In genomic region chr11:45900175-45900800, GRCh38 we compare ENCODE assay signal across 8 cellular contexts. TPM values are rescaled to one million over a fixed set of nuclear protein-coding genes. Genes with fewer than 3 reads are reported as not detected.
DNase-seq lines count a peak whose midpoint lies in the region; ATAC-seq and TF ChIP-seq lines count a peak whose summit lies in the region.
"Not testable (repeated sequence)": the region's sequence is repeated elsewhere in the genome, so short reads cannot be mapped to it uniquely, and the experiment has no call there.

No MANE protein-coding gene starts in this region.

- not testable (repeated sequence) for H3K27ac Mint-ChIP-seq in Calu3 (ENCODE audit: unreplicated experiment)

- H3K36me3 Mint-ChIP-seq in Calu3 (ENCODE audit: insufficient read depth, unreplicated experiment) = peaks cover 25% of the 10 kb centered on the region

- not testable (repeated sequence) for H3K27ac ChIP-seq in SJSA1; esophagus (ENCODE audit: low read depth in 2 of 2, low read length in 1 of 2)
- peak overlapping the region in 2 of 5 donors; percentile 85 to 94 for H3K27ac ChIP-seq in adrenal gland
- H3K27ac ChIP-seq in ovary = peak overlapping the region; percentile 13 to 64
- peak overlapping the region; percentile 32 to 90 (median 74) for H3K27ac ChIP-seq in tibial nerve

- TF ChIP-seq POLR2A in adrenal gland (IDR thresholded peaks at IDR 0.05) = peak in 1 of 2 donors; percentile 28
- TF ChIP-seq POLR2A in ovary (IDR thresholded peaks at IDR 0.05) = peak; percentile 0
- not testable (repeated sequence) for TF ChIP-seq POLR2A in tibial nerve (IDR thresholded peaks at IDR 0.05)

- not testable (repeated sequence) for BruUV-seq in Calu3 (replicated peaks; lab: Mats Ljungman, UMichigan)

- ATAC-seq in HG02759 (IDR thresholded peaks at IDR 0.05; ENCODE audit: unreplicated experiment) (peak; percentile 29), left colon (peak; percentile 3)

- intact Hi-C loops in Calu3 (cut with micrococcal nuclease; ENCODE audit: unreplicated experiment); adrenal gland (cut with DNase I); left colon (cut with DNase I, micrococcal nuclease): not testable (repeated sequence)
- intact Hi-C loops in ovary (cut with DNase I) = loop anchor here in 1 of 4 donors (1.0 kb wide), 1 partner anchor 53 kb away; the partner anchor contains the start of gene CRY2

- CTCF ChIA-PET in Calu3 (lab: Charles Lee) = not testable (repeated sequence)

- H3K9me3 Mint-ChIP-seq in Calu3 (ENCODE audit: low read depth, unreplicated experiment) = not testable (repeated sequence)

- peaks cover 57% of the 10 kb centered on the region for H3K27me3 ChIP-seq in SJSA1 (replicated peaks)
- H3K27me3 ChIP-seq in adrenal gland; esophagus (ENCODE audit: control insufficient read depth in 1 of 2, insufficient read depth in 2 of 2, low read length in 2 of 2); ovary; tibial nerve: not testable (repeated sequence)

- TF ChIP-seq EP300 in ovary (IDR thresholded peaks at IDR 0.05) = not testable (repeated sequence)
- peak in 1 of 2 donors; percentile 1 for TF ChIP-seq EP300 in tibial nerve (IDR thresholded peaks at IDR 0.05)

- not testable (repeated sequence) for H3K36me3 ChIP-seq in SJSA1; esophagus (ENCODE audit: control insufficient read depth in 2 of 2, insufficient read depth in 2 of 2, low read length in 1 of 2); ovary
- H3K36me3 ChIP-seq in adrenal gland (replicated peaks in 1 of 2) (peaks cover 0 to 29% of the 10 kb centered on the region in 2 donors), tibial nerve (peaks cover 0 to 34% (median 0%) of the 10 kb centered on the region in 3 donors)

- not testable (repeated sequence) for H3K9me3 ChIP-seq in SJSA1 (replicated peaks); adrenal gland (replicated peaks in 1 of 3); esophagus (ENCODE audit: control insufficient read depth in 2 of 2, insufficient read depth in 1 of 2, low read depth in 1 of 2, low read length in 1 of 2); ovary; tibial nerve

- H3K4me1 ChIP-seq in SJSA1 (replicated peaks) = peaks cover 18% of the 10 kb centered on the region
- peaks cover 13 to 22% of the 10 kb centered on the region in 2 donors for H3K4me1 ChIP-seq in adrenal gland (replicated peaks in 1 of 2)
- H3K4me1 ChIP-seq in esophagus (ENCODE audit: control insufficient read depth in 2 of 2, insufficient read depth in 2 of 2, low read length in 1 of 2); ovary (ENCODE audit: insufficient read depth): not testable (repeated sequence)
- peaks cover 0 to 48% (median 17%) of the 10 kb centered on the region in 4 donors for H3K4me1 ChIP-seq in tibial nerve

- 2 to 5% (median 3%) methylated on average over 11 to 34 of the region's 59 CpGs for WGBS in adrenal gland, 4 donors
- 4 to 5% methylated on average over 32 to 38 of the region's 59 CpGs for WGBS in esophagus, 2 donors
- WGBS in ovary, 3 donors = 1% methylated on average over 36 to 39 of the region's 59 CpGs
- 2 to 7% methylated on average over 14 to 25 of the region's 59 CpGs for WGBS in tibial nerve, 2 donors

- DNase-seq in Calu3; SJSA1 (ENCODE audit: low read depth in 1 of 2, low spot score in 2 of 2); adrenal gland; left colon; ovary; tibial nerve (ENCODE audit: low spot score in 2 of 2): not testable (repeated sequence)

- H3K4me3 ChIP-seq in SJSA1 (peak overlapping the region; percentile 45), adrenal gland (peak overlapping the region in 3 of 4 donors; percentile 40 to 91 (median 43)), esophagus (ENCODE audit: low read depth in 1 of 2, low read length in 2 of 2) (peak overlapping the region; percentile 43 to 53), ovary (peak overlapping the region; percentile 38), tibial nerve (peak overlapping the region; percentile 42 to 67 (median 57))

- TF ChIP-seq CTCF in Calu3 (IDR thresholded peaks at IDR 0.05; ENCODE audit: unreplicated experiment); adrenal gland (IDR thresholded peaks at IDR 0.05); ovary (IDR thresholded peaks at IDR 0.05); tibial nerve (IDR thresholded peaks at IDR 0.05): not testable (repeated sequence)

- peak overlapping the region; percentile 69 for H3K4me3 Mint-ChIP-seq in Calu3 (ENCODE audit: low read depth, unreplicated experiment)

- H3K4me1 Mint-ChIP-seq in Calu3 (ENCODE audit: low read depth, unreplicated experiment) = not testable (repeated sequence)

- H3K27me3 Mint-ChIP-seq in Calu3 (ENCODE audit: unreplicated experiment) = peaks cover 32% of the 10 kb centered on the region

RNA-seq across cellular contexts. Expression of gene FREY1, which starts 6.8 kb away (rescaled TPM):
- total RNA-seq in Calu3 (2022) = 0.99 and 2.1 TPM in 2 replicates
- 0.21 TPM in 1 of 2 replicates, not detected in the other for total RNA-seq in SJSA1 (2014; rRNA removed; shearing (Covaris generic))
- total RNA-seq in adrenal gland = under 1 TPM in 4 of 8 donors, not detected in 4; 0.35 to 0.94 (median 0.83) TPM
- under 1 TPM in 2 of 3 donors, not detected in 1; 0.30 to 0.56 TPM for polyA plus RNA-seq in adrenal gland
- under 1 TPM; 0.16 to 0.49 TPM for polyA plus RNA-seq in esophagus
- 1 to 10 TPM in 1 of 2 donors, under 1 TPM in 1; 0.61 to 1.3 TPM for total RNA-seq in left colon
- total RNA-seq in ovary = 1 to 10 TPM in 1 of 7 donors, under 1 TPM in 5, not detected in 1; 0.48 to 1.6 (median 0.67) TPM
- under 1 TPM in 1 of 2 donors, not detected in 1; 0.23 TPM for polyA plus RNA-seq in ovary
- 1 to 10 TPM in 2 of 4 donors, not detected in 2; 1.0 to 7.2 TPM for total RNA-seq in tibial nerve

RNA-seq across cellular contexts. Expression of gene MAPK8IP1, which starts 14.8 kb away (rescaled TPM):
- total RNA-seq in Calu3 (2022) = 4.1 and 4.9 TPM in 2 replicates
- total RNA-seq in SJSA1 (2014; rRNA removed; shearing (Covaris generic)) = 2.6 and 4.3 TPM in 2 replicates
- 10 to 100 TPM; 28.2 to 73.7 (median 32.6) TPM for total RNA-seq in adrenal gland
- 10 to 100 TPM; 14.5 to 39.5 (median 33.3) TPM for polyA plus RNA-seq in adrenal gland
- 1 to 10 TPM in 1 of 2 donors, under 1 TPM in 1; 0.77 to 1.3 TPM for polyA plus RNA-seq in esophagus
- total RNA-seq in left colon = 1 to 10 TPM; 1.7 to 4.0 TPM
- total RNA-seq in ovary = 10 to 100 TPM in 6 of 7 donors, 1 to 10 TPM in 1; 9.9 to 24.1 (median 15.2) TPM
- 1 to 10 TPM; 3.7 to 8.0 TPM for polyA plus RNA-seq in ovary
- 100 to 1,000 TPM; 165 to 298 (median 230) TPM for total RNA-seq in tibial nerve

RNA-seq across cellular contexts. Expression of gene PEX16, which starts 17.4 kb away (rescaled TPM):
- total RNA-seq in Calu3 (2022) = 32.9 and 34.5 TPM in 2 replicates
- total RNA-seq in SJSA1 (2014; rRNA removed; shearing (Covaris generic)) = 33.4 and 33.9 TPM in 2 replicates
- 10 to 100 TPM; 32.6 to 48.5 (median 40.7) TPM for total RNA-seq in adrenal gland
- polyA plus RNA-seq in adrenal gland = 10 to 100 TPM in 2 of 3 donors, 1 to 10 TPM in 1; 7.6 to 67.6 (median 52.8) TPM
- 10 to 100 TPM; 18.9 to 29.1 TPM for polyA plus RNA-seq in esophagus
- 10 to 100 TPM; 39.6 to 42.9 TPM for total RNA-seq in left colon
- 10 to 100 TPM; 18.7 to 31.7 (median 26.5) TPM for total RNA-seq in ovary
- polyA plus RNA-seq in ovary = 10 to 100 TPM in 1 of 2 donors, 1 to 10 TPM in 1; 2.9 to 30.0 TPM
- 10 to 100 TPM; 33.9 to 38.4 (median 36.5) TPM for total RNA-seq in tibial nerve

RNA-seq across cellular contexts. Expression of gene LARGE2, which starts 22.2 kb away (rescaled TPM):
- 30.1 and 33.9 TPM in 2 replicates for total RNA-seq in Calu3 (2022)
- not detected in 2 replicates for total RNA-seq in SJSA1 (2014; rRNA removed; shearing (Covaris generic))
- 1 to 10 TPM; 1.0 to 7.1 (median 4.0) TPM for total RNA-seq in adrenal gland
- polyA plus RNA-seq in adrenal gland = 10 to 100 TPM in 1 of 3 donors, 1 to 10 TPM in 2; 1.1 to 13.0 (median 3.9) TPM
- 10 to 100 TPM; 20.7 to 45.8 TPM for polyA plus RNA-seq in esophagus
- 1 to 10 TPM; 1.1 to 4.2 TPM for total RNA-seq in left colon
- total RNA-seq in ovary = 1 to 10 TPM; 1.4 to 8.0 (median 5.2) TPM
- polyA plus RNA-seq in ovary = 1 to 10 TPM in 1 of 2 donors, under 1 TPM in 1; 0.42 to 2.5 TPM
- not detected for total RNA-seq in tibial nerve

RNA-seq across cellular contexts. Expression of gene CRY2, which starts 53.0 kb away (rescaled TPM):
- total RNA-seq in Calu3 (2022) (14.9 and 16.1 TPM in 2 replicates), adrenal gland (10 to 100 TPM; 27.2 to 57.4 (median 36.2) TPM), left colon (10 to 100 TPM; 25.6 to 31.3 TPM), ovary (10 to 100 TPM; 44.8 to 94.2 (median 70.8) TPM), tibial nerve (10 to 100 TPM; 48.8 to 96.4 (median 54.6) TPM)
- 16.1 and 17.3 TPM in 2 replicates for total RNA-seq in SJSA1 (2014; rRNA removed; shearing (Covaris generic))
- polyA plus RNA-seq in adrenal gland (10 to 100 TPM; 14.7 to 19.1 (median 14.9) TPM), esophagus (1 to 10 TPM; 5.9 to 6.8 TPM), ovary (10 to 100 TPM; 37.2 to 38.0 TPM)
